Comparison of ENCODE assay signal across 24 cellular contexts in the genomic region with DNA sequence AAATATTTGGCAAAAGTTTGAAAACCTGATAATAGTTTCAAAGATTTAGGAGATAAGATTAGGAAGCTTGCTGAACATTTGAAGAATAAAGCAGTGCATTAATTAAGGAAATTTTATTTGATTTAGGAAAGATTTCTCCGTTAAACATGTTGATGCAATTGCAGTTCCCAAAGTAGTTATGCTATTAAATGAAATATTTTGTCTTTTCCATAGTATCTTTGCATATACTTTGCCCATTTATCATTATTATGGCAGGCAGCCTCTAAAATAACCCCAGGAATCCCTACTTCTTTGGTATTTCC.
DNase-seq lines count a peak whose midpoint lies in the region; ATAC-seq, FAIRE-seq and TF ChIP-seq lines count a peak whose summit lies in the region.
"Had no signal": no experiment of that assay in that cellular context is flagged by ENCODE, and none has a peak within 500 bp of the region (broad histone marks: within the 10 kb centered on the region; RNA-seq: fewer than 3 reads in every experiment).

No MANE protein-coding gene starts in this region.

- no peak overlapping the region for H3K27ac Mint-ChIP-seq in GM23338
- H3K27ac Mint-ChIP-seq: B cell; CD4-positive, alpha-beta T cell; CD8-positive, alpha-beta T cell had no signal

- peak overlapping the region; percentile 53 for H3K27ac ChIP-seq in HepG2 (ENCODE audit: extremely low read length, insufficient read depth, low read length)
- no peak overlapping the region for H3K27ac ChIP-seq in right lobe of liver
- H3K27ac ChIP-seq in hepatocyte = peak overlapping the region; percentile 45
- peak overlapping the region; percentile 77 for H3K27ac ChIP-seq in smooth muscle cell (ENCODE audit: low read depth)
- H3K27ac ChIP-seq in heart left ventricle = no peak overlapping the region
- H3K27ac ChIP-seq in GM23338 (ENCODE audit: low read depth) = no peak overlapping the region
- H3K27ac ChIP-seq: 22Rv1; A549; BLaER1 treated with 17β-estradiol and CSF1 and Interleukin-3, amounts not matched to agents 10 nM and 100 nM; C4-2B had no signal

- no peak for TF ChIP-seq CTCF in HepG2 (CRISPR knock-in tag; IDR thresholded peaks at IDR 0.05)
- TF ChIP-seq CTCF in right lobe of liver (IDR thresholded peaks at IDR 0.05) = no peak
- TF ChIP-seq CTCF in hepatocyte (IDR thresholded peaks at IDR 0.05; ENCODE audit: poor library complexity) = no peak
- TF ChIP-seq CTCF in smooth muscle cell (IDR thresholded peaks at IDR 0.05; ENCODE audit: borderline replicate concordance, insufficient read depth, poor library complexity, severe bottlenecking) = no peak
- no peak for TF ChIP-seq CTCF in heart left ventricle (IDR thresholded peaks at IDR 0.05)
- no peak for TF ChIP-seq CTCF in GM23338 (conservative IDR thresholded peaks at IDR 0.05; ENCODE audit: low read depth in 2 of 2)

- H3K4me2 ChIP-seq in HepG2 (ENCODE audit: low read depth, low read length) (peak overlapping the region; percentile 13), hepatocyte (no peak overlapping the region), smooth muscle cell (no peak overlapping the region), GM23338 (no peak overlapping the region)
- H3K4me2 ChIP-seq: A549; BLaER1 treated with 17β-estradiol and CSF1 and Interleukin-3, amounts not matched to agents 10 nM and 100 nM had no signal

- no peak for DNase-seq in HepG2 (ENCODE audit: low spot score)
- no peak for DNase-seq in right lobe of liver
- no peak for DNase-seq in hepatocyte (ENCODE audit: low spot score)
- DNase-seq in smooth muscle cell (lab: John Stamatoyannopoulos, UW; ENCODE audit: unreplicated experiment) = no peak
- DNase-seq in middle frontal gyrus (ENCODE audit: extremely low spot score, low spot score) = no peak
- DNase-seq in heart left ventricle = no peak
- no peak for DNase-seq in GM23338 (ENCODE audit: low spot score)
- DNase-seq: AML-193; CD4-positive, alpha-beta T cell; CD8-positive, alpha-beta T cell; DMS 273 treated with DMSO at 0.1 percent for 48 hours; DMS153; DMS79; DND-41; EL; GDM1 had no signal

- TF ChIP-seq EP300 in HepG2 (IDR thresholded peaks at IDR 0.05; ENCODE audit: low read depth in 2 of 2, low read length in 2 of 2) = no peak
- TF ChIP-seq EP300 in HepG2 (CRISPR knock-in tag; IDR thresholded peaks at IDR 0.05; ENCODE audit: borderline replicate concordance) = no peak

- no TSS peak for BruUV-seq in HepG2 (replicated peaks; lab: Mats Ljungman, UMichigan)

- H3K9me3 ChIP-seq in HepG2 (ENCODE audit: low read length) (peaks cover 8% of the 10 kb centered on the region; the same call in 1 of the 2 replicates), right lobe of liver (no peaks in the 10 kb centered on the region), hepatocyte (ENCODE audit: low read depth) (no peaks in the 10 kb centered on the region), smooth muscle cell (replicated peaks; ENCODE audit: low read depth) (no peaks in the 10 kb centered on the region), heart left ventricle (peaks cover 0 to 14% (median 0%) of the 10 kb centered on the region in 12 donors)
- H3K9me3 ChIP-seq: A549 had no signal

- in situ Hi-C loops in HepG2 (cut with HindIII; ENCODE audit: extremely low pct_ligation_motif_present, low pct_unique_long_range_greater_than_20kb) = no loop called here

- H3K4me3 Mint-ChIP-seq in GM23338 = no peak overlapping the region
- H3K4me3 Mint-ChIP-seq: B cell; CD4-positive, alpha-beta T cell; CD8-positive, alpha-beta T cell had no signal

- H3K4me3 ChIP-seq in HepG2 (replicated peaks in 1 of 3; ENCODE audit: insufficient read depth in 1 of 3, low read depth in 2 of 3, low read length in 3 of 3) (no peak overlapping the region; a peak in 1 of 6 replicates), right lobe of liver (no peak overlapping the region), hepatocyte (no peak overlapping the region), smooth muscle cell (no peak overlapping the region), heart left ventricle (no peak overlapping the region), GM23338 (no peak overlapping the region)
- H3K4me3 ChIP-seq: A549; BLaER1 treated with 17β-estradiol and CSF1 and Interleukin-3, amounts not matched to agents 10 nM and 100 nM; GM12878 had no signal

- no peak overlapping the region for H3K9ac ChIP-seq in HepG2 (ENCODE audit: insufficient read depth, low read depth, low read length)
- H3K9ac ChIP-seq in smooth muscle cell (ENCODE audit: low read depth) = no peak overlapping the region
- H3K9ac ChIP-seq: BLaER1 treated with 17β-estradiol and CSF1 and Interleukin-3, amounts not matched to agents 10 nM and 100 nM had no signal

- no peak for TF ChIP-seq RAD21 in HepG2 (CRISPR knock-in tag; IDR thresholded peaks at IDR 0.05)

- no peak for FAIRE-seq in HepG2 (lab: Jason Lieb, UNC)
- FAIRE-seq: A549, GM12878, GM12892, GM18507 had no signal

- H3K4me1 ChIP-seq in HepG2 (ENCODE audit: insufficient read depth, low read length) (peaks cover 53% of the 10 kb centered on the region), right lobe of liver (no peaks in the 10 kb centered on the region), hepatocyte (ENCODE audit: insufficient read depth) (no peaks in the 10 kb centered on the region), smooth muscle cell (ENCODE audit: low read depth) (peaks cover 4% of the 10 kb centered on the region), heart left ventricle (no peaks in the 10 kb centered on the region), GM23338 (ENCODE audit: insufficient read depth) (no peaks in the 10 kb centered on the region)

- H2AFZ ChIP-seq in HepG2 (ENCODE audit: low read length) (no peak overlapping the region), hepatocyte (no peak overlapping the region), smooth muscle cell (ENCODE audit: low read depth) (no peak overlapping the region), GM23338 (no peak overlapping the region)

- intact Hi-C loops in HepG2 (cut with micrococcal nuclease; ENCODE audit: unreplicated experiment) = loop anchor here (2.0 kb wide), 1 partner anchor 44 kb away; no protein-coding TSS in a partner anchor
- intact Hi-C loops in right lobe of liver (cut with DNase I) = no loop called here
- intact Hi-C loops in heart left ventricle (cut with DNase I) = no loop called here

- H3K4me1 Mint-ChIP-seq in GM23338 = peaks cover 10% of the 10 kb centered on the region; the same call in 1 of the 3 replicates
- H3K4me1 Mint-ChIP-seq: B cell had no signal

- H3K79me2 ChIP-seq in HepG2 (ENCODE audit: insufficient read depth, low read length) (no peaks in the 10 kb centered on the region), hepatocyte (no peaks in the 10 kb centered on the region), smooth muscle cell (ENCODE audit: low read depth) (no peaks in the 10 kb centered on the region), GM23338 (replicated peaks; ENCODE audit: insufficient read depth) (no peaks in the 10 kb centered on the region)

- H3F3A ChIP-seq in smooth muscle cell (ENCODE audit: low read depth) (no peaks in the 10 kb centered on the region), GM23338 (replicated peaks; ENCODE audit: low read depth) (no peaks in the 10 kb centered on the region)

- H3K9me2 ChIP-seq in hepatocyte (replicated peaks; ENCODE audit: insufficient read depth) = no peaks in the 10 kb centered on the region
- peaks cover 8% of the 10 kb centered on the region; the same call in 1 of the 2 replicates for H3K9me2 ChIP-seq in GM23338 (ENCODE audit: insufficient read depth)

- no peak for ATAC-seq in HepG2
- ATAC-seq in right lobe of liver = no peak
- ATAC-seq in heart left ventricle = no peak
- ATAC-seq in GM23338 = no peak
- ATAC-seq: A549; CD8-positive, alpha-beta T cell; GM12878 had no signal

- no peak for TF ChIP-seq POLR2A in HepG2 (IDR thresholded peaks at IDR 0.05; ENCODE audit: insufficient read depth in 1 of 2, low read depth in 2 of 2, low read length in 2 of 2)
- TF ChIP-seq POLR2A in right lobe of liver (IDR thresholded peaks at IDR 0.05) = no peak
- no peak for TF ChIP-seq POLR2A in heart left ventricle (IDR thresholded peaks at IDR 0.05)

- CTCF ChIA-PET in HepG2 (lab: Yijun Ruan, JAX; ENCODE audit: low intra/inter-chr PET ratio, low total read pairs) = interaction anchor here (0.8 kb wide), 1 partner anchor 257 kb away, joined by 3 read pairs; no protein-coding TSS in a partner anchor

- H3K36me3 Mint-ChIP-seq in GM23338 (ENCODE audit: low read depth) = peaks cover 2% of the 10 kb centered on the region; the same call in 1 of the 3 replicates
- H3K36me3 Mint-ChIP-seq: CD8-positive, alpha-beta T cell had no signal

- WGBS in HepG2 (ENCODE audit: low lambda C conversion rate) = 69% methylated on average over 1 of the region's 1 CpG
- WGBS in right lobe of liver (ENCODE audit: insufficient coverage, low coverage, low lambda C conversion rate, missing lambda C conversion rate) = 95% methylated on average over 1 of the region's 1 CpG
- WGBS in hepatocyte (ENCODE audit: low lambda C conversion rate, missing lambda C conversion rate) = 86% methylated on average over 1 of the region's 1 CpG
- 100% methylated on average over 1 of the region's 1 CpG for WGBS in smooth muscle cell (ENCODE audit: low lambda C conversion rate)
- 91 to 98% (median 95%) methylated on average over 1 of the region's 1 CpG for WGBS in heart left ventricle, 4 donors

- peaks cover 4% of the 10 kb centered on the region for H3K27me3 Mint-ChIP-seq in GM23338 (ENCODE audit: insufficient read depth, low read depth, poor library complexity)
- H3K27me3 Mint-ChIP-seq: CD4-positive, alpha-beta T cell had no signal

- peaks cover 4% of the 10 kb centered on the region; the same call in 1 of the 3 replicates for H3K9me3 Mint-ChIP-seq in GM23338
- H3K9me3 Mint-ChIP-seq: CD4-positive, alpha-beta T cell; CD8-positive, alpha-beta T cell had no signal

- H3K27me3 ChIP-seq in HepG2 (ENCODE audit: control insufficient read depth in 1 of 2, insufficient read depth in 2 of 2, low read length in 2 of 2) (no peaks in the 10 kb centered on the region), right lobe of liver (no peaks in the 10 kb centered on the region), hepatocyte (no peaks in the 10 kb centered on the region), smooth muscle cell (ENCODE audit: low read depth) (no peaks in the 10 kb centered on the region), heart left ventricle (no peaks in the 10 kb centered on the region), GM23338 (ENCODE audit: insufficient read depth) (no peaks in the 10 kb centered on the region)
- H3K27me3 ChIP-seq: BLaER1 treated with 17β-estradiol and CSF1 and Interleukin-3, amounts not matched to agents 10 nM and 100 nM had no signal

- POLR2A ChIA-PET in HepG2 (lab: Yijun Ruan, JAX) = interaction anchor here (0.6 to 2.3 kb wide), 6 partner anchors 10 to 258 kb away, joined by 3 to 16 read pairs (median 6); no protein-coding TSS in a partner anchor

- H4K20me1 ChIP-seq in HepG2 (ENCODE audit: insufficient read depth, low read length) (no peaks in the 10 kb centered on the region), hepatocyte (ENCODE audit: insufficient read depth, poor library complexity, severe bottlenecking) (no peaks in the 10 kb centered on the region), smooth muscle cell (ENCODE audit: low read depth) (no peaks in the 10 kb centered on the region), GM23338 (replicated peaks; ENCODE audit: insufficient read depth) (no peaks in the 10 kb centered on the region)
- H4K20me1 ChIP-seq: BLaER1 treated with 17β-estradiol and CSF1 and Interleukin-3, amounts not matched to agents 10 nM and 100 nM had no signal

- H3K36me3 ChIP-seq in HepG2 (replicated peaks in 1 of 2; ENCODE audit: control insufficient read depth in 1 of 2, insufficient read depth in 2 of 2, low read length in 2 of 2) (no peaks in the 10 kb centered on the region), right lobe of liver (no peaks in the 10 kb centered on the region), hepatocyte (replicated peaks; ENCODE audit: insufficient read depth, low read depth) (no peaks in the 10 kb centered on the region), smooth muscle cell (ENCODE audit: low read depth) (no peaks in the 10 kb centered on the region), heart left ventricle (no peaks in the 10 kb centered on the region), GM23338 (ENCODE audit: insufficient read depth) (no peaks in the 10 kb centered on the region)
- H3K36me3 ChIP-seq: BLaER1 treated with 17β-estradiol and CSF1 and Interleukin-3, amounts not matched to agents 10 nM and 100 nM had no signal

Comparison
In these comparisons a context has a peak if more than half of its experiments do, and no peak if none do; other contexts are left out.
1. H3K27ac ChIP-seq: peak in HepG2 (single experiment), hepatocyte (single experiment) and smooth muscle cell (single experiment); none in right lobe of liver (0 of 3), heart left ventricle (0 of 12) and GM23338 (single experiment).